Comparison of ENCODE assay signal across 24 cellular contexts in genomic region chr17:27780441-27781404, GRCh38. TPM values are rescaled to one million over a fixed set of nuclear protein-coding genes. Genes with fewer than 3 reads are reported as not detected.
DNase-seq lines count a peak whose midpoint lies in the region; ATAC-seq, FAIRE-seq and TF ChIP-seq lines count a peak whose summit lies in the region.
"Had no signal": no experiment of that assay in that cellular context is flagged by ENCODE, and none has a peak within 500 bp of the region (broad histone marks: within the 10 kb centered on the region; RNA-seq: fewer than 3 reads in every experiment).

No MANE protein-coding gene starts in this region.

- TF ChIP-seq CTCF in H1 (IDR thresholded peaks at IDR 0.05; ENCODE audit: control extremely low read depth in 1 of 3, insufficient read depth in 1 of 3, low read depth in 1 of 3, low read length in 3 of 3) (no peak), D721Med (IDR thresholded peaks at IDR 0.05; ENCODE audit: insufficient read depth, missing control alignments) (no peak), gastrocnemius medialis (IDR thresholded peaks at IDR 0.05 in 4 of 5, conservative IDR thresholded peaks at IDR 0.05 in 1 of 5) (no peak), adrenal gland (IDR thresholded peaks at IDR 0.05) (no peak)

- no peak overlapping the region for H3K9ac ChIP-seq in BLaER1 treated with 17β-estradiol and CSF1 and Interleukin-3, amounts not matched to agents 10 nM and 100 nM
- H3K9ac ChIP-seq in H1 (replicated peaks in 1 of 4; ENCODE audit: extremely low read depth in 1 of 4, low read depth in 3 of 4, low read length in 3 of 4) = no peak overlapping the region

- no peaks in the 10 kb centered on the region for H3K27me3 ChIP-seq in BLaER1 treated with 17β-estradiol and CSF1 and Interleukin-3, amounts not matched to agents 10 nM and 100 nM
- no peaks in the 10 kb centered on the region for H3K27me3 ChIP-seq in H1 (replicated peaks in 1 of 4; ENCODE audit: control insufficient read depth in 3 of 4, extremely low read depth in 1 of 4, insufficient read depth in 3 of 4, low read length in 3 of 4)
- H3K27me3 ChIP-seq in gastrocnemius medialis = no peaks in the 10 kb centered on the region
- no peaks in the 10 kb centered on the region for H3K27me3 ChIP-seq in adrenal gland
- H3K27me3 ChIP-seq: BE2C had no signal

- TF ChIP-seq POLR2A in H1 (IDR thresholded peaks at IDR 0.05; ENCODE audit: control extremely low read depth in 1 of 2, low read depth in 2 of 2, low read length in 2 of 2) (no peak), gastrocnemius medialis (IDR thresholded peaks at IDR 0.05) (no peak), adrenal gland (IDR thresholded peaks at IDR 0.05) (no peak)

- H4K91ac ChIP-seq in H1 (replicated peaks; ENCODE audit: insufficient read length, low read length) = no peak overlapping the region

- CTCF ChIA-PET in H1 (lab: Charles Lee; ENCODE audit: partially characterized antibody) = interaction anchor here (0.7 to 6.5 kb wide), 8 partner anchors 14 to 112 kb away, joined by 3 to 38 read pairs (median 12); no protein-coding TSS in a partner anchor

- H3K23ac ChIP-seq in H1 (ENCODE audit: insufficient read length) = no peak overlapping the region

- no peak overlapping the region for H4K5ac ChIP-seq in H1 (ENCODE audit: insufficient read length, low read depth, low read length)

- POLR2A ChIA-PET in H1 (lab: Charles Lee; ENCODE audit: partially characterized antibody) = no interaction called here

- TF ChIP-seq RAD21 in H1 (IDR thresholded peaks at IDR 0.05 in 1 of 2, conservative IDR thresholded peaks at IDR 0.05 in 1 of 2; ENCODE audit: low read depth in 2 of 2, low read length in 2 of 2) = no peak

- 94% methylated on average over 24 of the region's 25 CpGs; no CpG with 5 or more reads in 1 of the 2 experiments for WGBS in H1 (ENCODE audit: extremely low coverage in 1 of 2, insufficient coverage in 1 of 2, insufficient read length in 1 of 2, insufficient replicate concordance in 2 of 2, low coverage in 1 of 2, low lambda C conversion rate in 2 of 2, missing lambda C conversion rate in 1 of 2), 2 experiments
- WGBS in adrenal gland, 4 donors = 88 to 94% (median 89%) methylated on average over 6 to 25 of the region's 25 CpGs

- peaks cover 45 to 84% (median 65%) of the 10 kb centered on the region in 10 experiments for H3K4me1 ChIP-seq in BLaER1 treated with 17β-estradiol and CSF1 and Interleukin-3, amounts not matched to agents 10 nM and 100 nM
- H3K4me1 ChIP-seq in H1 (replicated peaks in 1 of 4; ENCODE audit: control insufficient read depth in 3 of 4, insufficient read depth in 4 of 4, low read length in 3 of 4) = peaks cover 0 to 6% (median 4%) of the 10 kb centered on the region in 4 experiments; a peak in 6 of 7 replicates
- no peaks in the 10 kb centered on the region for H3K4me1 ChIP-seq in gastrocnemius medialis
- peaks cover 0 to 4% of the 10 kb centered on the region in 2 donors for H3K4me1 ChIP-seq in adrenal gland (replicated peaks in 1 of 2)
- H3K4me1 ChIP-seq: BE2C, Caco-2, HAP-1 had no signal

- no peaks in the 10 kb centered on the region for H3K4me1 Mint-ChIP-seq in stimulated activated effector memory CD8-positive, alpha-beta T cell treated with anti-CD3 and anti-CD28 coated beads, Interleukin-12 subunit alpha, Interleukin-12 subunit beta, amount 100 ng/mL, for 72 hours
- H3K4me1 Mint-ChIP-seq: CD4-positive, CD25-positive, alpha-beta regulatory T cell had no signal

- no peak overlapping the region for H2BK12ac ChIP-seq in H1 (ENCODE audit: low read depth, low read length)

- no peak overlapping the region for H3K4me3 ChIP-seq in BLaER1 treated with 17β-estradiol and CSF1 and Interleukin-3, amounts not matched to agents 10 nM and 100 nM
- H3K4me3 ChIP-seq in H1 (ENCODE audit: extremely low read depth in 1 of 4, insufficient read depth in 2 of 4, low read depth in 3 of 4, low read length in 4 of 4) (no peak overlapping the region), gastrocnemius medialis (no peak overlapping the region), adrenal gland (no peak overlapping the region)
- H3K4me3 ChIP-seq: A549, GM12878, GM23338, HAP-1 had no signal

- no peaks in the 10 kb centered on the region for H4K20me1 ChIP-seq in BLaER1 treated with 17β-estradiol and CSF1 and Interleukin-3, amounts not matched to agents 10 nM and 100 nM
- no peaks in the 10 kb centered on the region for H4K20me1 ChIP-seq in H1 (replicated peaks in 1 of 2; ENCODE audit: control insufficient read depth in 1 of 2, insufficient read depth in 2 of 2, low read length in 2 of 2)

- H2BK120ac ChIP-seq in H1 (replicated peaks; ENCODE audit: low read depth, low read length) = no peak overlapping the region

- TF ChIP-seq EP300 in H1 (IDR thresholded peaks at IDR 0.05; ENCODE audit: borderline replicate concordance in 1 of 2, low read depth in 2 of 2, low read length in 2 of 2) = no peak

- no peaks in the 10 kb centered on the region for H3K79me2 ChIP-seq in H1 (ENCODE audit: control insufficient read depth in 1 of 2, insufficient read depth in 2 of 2, low read length in 2 of 2)

- 0 out of 22 replicates have a peak, but pooled peaks cover 0 to 5% (median 0%) of the 10 kb centered on the region in 11 experiments for H3K36me3 ChIP-seq in BLaER1 treated with 17β-estradiol and CSF1 and Interleukin-3, amounts not matched to agents 10 nM and 100 nM
- no peaks in the 10 kb centered on the region for H3K36me3 ChIP-seq in H1 (ENCODE audit: control insufficient read depth in 2 of 4, insufficient read depth in 4 of 4, low read length in 3 of 4)
- H3K36me3 ChIP-seq in gastrocnemius medialis = no peaks in the 10 kb centered on the region
- H3K36me3 ChIP-seq in adrenal gland (replicated peaks in 1 of 2) = no peaks in the 10 kb centered on the region
- H3K36me3 ChIP-seq: BE2C, HAP-1 had no signal

- H2BK15ac ChIP-seq in H1 (ENCODE audit: low read length) = peak overlapping the region; percentile 29; the same call in 1 of the 2 replicates

- H3K18ac ChIP-seq in H1 (ENCODE audit: extremely low read depth, low read length) = peak overlapping the region; percentile 32; the same call in 1 of the 2 replicates

- intact Hi-C loops in gastrocnemius medialis (cut with DNase I; ENCODE audit: low total_unique reads) = no loop called here
- intact Hi-C loops in adrenal gland (cut with DNase I) = no loop called here

- H3K27ac ChIP-seq in BLaER1 treated with 17β-estradiol and CSF1 and Interleukin-3, amounts not matched to agents 10 nM and 100 nM = peak overlapping the region in 6 of 11 experiments; percentile 7 to 91 (median 84); a peak in 12 of 22 replicates
- H3K27ac ChIP-seq in H1 (ENCODE audit: low read depth, low read length) = no peak overlapping the region
- H3K27ac ChIP-seq in gastrocnemius medialis = no peak overlapping the region
- no peak overlapping the region for H3K27ac ChIP-seq in adrenal gland
- H3K27ac ChIP-seq: A549, C4-2B had no signal

- no peak overlapping the region for H3K56ac ChIP-seq in H1 (replicated peaks; ENCODE audit: insufficient read length, low read depth, low read length)

- H3K4me2 ChIP-seq in BLaER1 treated with 17β-estradiol and CSF1 and Interleukin-3, amounts not matched to agents 10 nM and 100 nM = peak overlapping the region in 6 of 11 experiments; percentile 77 to 90 (median 84); a peak in 5 of 22 replicates
- no peak overlapping the region for H3K4me2 ChIP-seq in H1 (ENCODE audit: insufficient read depth in 1 of 2, low read depth in 2 of 2, low read length in 2 of 2)
- H3K4me2 ChIP-seq: A549, GM23338 had no signal

- no peak overlapping the region for H3K4me3 Mint-ChIP-seq in stimulated activated effector memory CD8-positive, alpha-beta T cell treated with anti-CD3 and anti-CD28 coated beads, Interleukin-12 subunit alpha, Interleukin-12 subunit beta, amount 100 ng/mL, for 72 hours
- H3K4me3 Mint-ChIP-seq: CD4-positive, CD25-positive, alpha-beta regulatory T cell; CD8-positive, alpha-beta T cell; GM23338 had no signal

- no peak for DNase-seq in H1 (ENCODE audit: low read depth in 1 of 2, low spot score in 2 of 2)
- no peak for DNase-seq in stimulated activated effector memory CD8-positive, alpha-beta T cell treated with anti-CD3 and anti-CD28 coated beads, Interleukin-12 subunit alpha, Interleukin-12 subunit beta, amount 100 ng/mL, for 72 hours (ENCODE audit: low spot score in 2 of 2)
- no peak for DNase-seq in D721Med (ENCODE audit: insufficient read length, low spot score)
- DNase-seq in gastrocnemius medialis = no peak
- DNase-seq in adrenal gland = no peak
- DNase-seq: 8988T; ACHN; AML-193; BE2C; Caco-2; CD4-positive, CD25-positive, alpha-beta regulatory T cell; CD8-positive, alpha-beta T cell; DMS 273 treated with DMSO at 0.1 percent for 48 hours; DMS79; EL; GDM1 had no signal

- peak overlapping the region; percentile 44; the same call in 1 of the 2 replicates for H2BK5ac ChIP-seq in H1 (ENCODE audit: low read depth, low read length)

- no peaks in the 10 kb centered on the region for H3K36me3 Mint-ChIP-seq in stimulated activated effector memory CD8-positive, alpha-beta T cell treated with anti-CD3 and anti-CD28 coated beads, Interleukin-12 subunit alpha, Interleukin-12 subunit beta, amount 100 ng/mL, for 72 hours
- H3K36me3 Mint-ChIP-seq: CD4-positive, CD25-positive, alpha-beta regulatory T cell; CD8-positive, alpha-beta T cell had no signal

- in situ Hi-C loops in gastrocnemius medialis (cut with MboI; ENCODE audit: low sequenced_read_pairs in 4 of 4) = loop anchor here in 1 of 4 donors (25.0 kb wide), 1 partner anchor 107 kb away; the partner anchor contains the start of gene LYRM9

- no peaks in the 10 kb centered on the region for H3K9me3 ChIP-seq in BLaER1 treated with 17β-estradiol and CSF1 and Interleukin-3, amounts not matched to agents 10 nM and 100 nM (replicated peaks in 1 of 11)
- H3K9me3 ChIP-seq in H1 (ENCODE audit: insufficient read depth in 2 of 2, low read depth in 1 of 2, low read length in 1 of 2) (no peaks in the 10 kb centered on the region), gastrocnemius medialis (no peaks in the 10 kb centered on the region), adrenal gland (replicated peaks in 1 of 3) (no peaks in the 10 kb centered on the region)
- H3K9me3 ChIP-seq: A549, BE2C, Caco-2, HAP-1 had no signal

- no peak overlapping the region for H3K27ac Mint-ChIP-seq in stimulated activated effector memory CD8-positive, alpha-beta T cell treated with anti-CD3 and anti-CD28 coated beads, Interleukin-12 subunit alpha, Interleukin-12 subunit beta, amount 100 ng/mL, for 72 hours
- H3K27ac Mint-ChIP-seq: CD4-positive, CD25-positive, alpha-beta regulatory T cell; CD8-positive, alpha-beta T cell; GM23338 had no signal

- no peak overlapping the region for H2AFZ ChIP-seq in H1 (ENCODE audit: low read length)
- H2AFZ ChIP-seq: GM23338 had no signal

- H2BK20ac ChIP-seq in H1 (ENCODE audit: low read length) = no peak overlapping the region

- H4K8ac ChIP-seq in H1 (ENCODE audit: extremely low read depth, insufficient read depth, low read length) = no peak overlapping the region; the same call in 1 of the 2 replicates

- H2AK5ac ChIP-seq in H1 (ENCODE audit: low read depth, low read length) = no peak overlapping the region

- H3K23me2 ChIP-seq in H1 (ENCODE audit: low read depth, low read length) = no peaks in the 10 kb centered on the region

- H3K9me3 Mint-ChIP-seq in stimulated activated effector memory CD8-positive, alpha-beta T cell treated with anti-CD3 and anti-CD28 coated beads, Interleukin-12 subunit alpha, Interleukin-12 subunit beta, amount 100 ng/mL, for 72 hours = no peaks in the 10 kb centered on the region
- H3K9me3 Mint-ChIP-seq: CD4-positive, CD25-positive, alpha-beta regulatory T cell; CD8-positive, alpha-beta T cell; GM23338 had no signal

- no peak for FAIRE-seq in H1 (lab: Jason Lieb, UNC)
- FAIRE-seq in D721Med (lab: Jason Lieb, UNC) = no peak
- FAIRE-seq: A549, GM12878, GM19239, H54 had no signal

- no peak overlapping the region for H3K14ac ChIP-seq in H1 (ENCODE audit: insufficient read length)

- no peak overlapping the region for H3K4ac ChIP-seq in H1 (replicated peaks; ENCODE audit: insufficient read length, low read depth, low read length)

- H3K79me1 ChIP-seq in H1 (ENCODE audit: low read depth, low read length) = no peaks in the 10 kb centered on the region

- ATAC-seq in stimulated activated effector memory CD8-positive, alpha-beta T cell treated with anti-CD3 and anti-CD28 coated beads, Interleukin-12 subunit alpha, Interleukin-12 subunit beta, amount 100 ng/mL, for 72 hours = peak; percentile 26
- no peak for ATAC-seq in gastrocnemius medialis
- ATAC-seq: A549; CD8-positive, alpha-beta T cell; GM12878; GM23338 had no signal

RNA-seq across cellular contexts. Expression of gene NOS2, which starts 19.6 kb away (rescaled TPM):
- 1.8 and 1.9 TPM in 2 replicates for total RNA-seq in H1 (2021; fragmentation: NEBNext Ultra II Directional; extraction: Animal tissue kit (Norgen Biotek cat#: 25700))
- polyA plus RNA-seq in H1 (2011; rRNA removed) (1.0 and 1.6 TPM in 2 replicates), adrenal gland (1 to 10 TPM in 1 of 3 donors, under 1 TPM in 2; 0.48 to 1.0 (median 0.54) TPM)
- 0.83 TPM for polyA plus RNA-seq in H1 (2011; cell fraction: cytosol; rRNA removed)
- 1.8 TPM for polyA plus RNA-seq in H1 (2011; cell fraction: nucleus; rRNA removed)
- polyA plus RNA-seq in H1 (2012, experiment 1 of 2) = 0.77 to 1.4 TPM (median 1.2 TPM) in 4 replicates
- 0.79 TPM for polyA plus RNA-seq in H1 (2012, experiment 2 of 2)
- 0.89 TPM for polyA plus RNA-seq in H1 (2013, experiment 1 of 2)
- polyA plus RNA-seq in H1 (2013, experiment 2 of 2) = 0.81 TPM
- 1.1 TPM in 2 replicates for polyA minus RNA-seq in H1 (2011; rRNA and poly(A)+ RNA removed)
- polyA minus RNA-seq in H1 (2011; cell fraction: cytosol; rRNA and poly(A)+ RNA removed) = 0.37 TPM
- polyA minus RNA-seq in H1 (2011; cell fraction: nucleus; rRNA and poly(A)+ RNA removed) = 1.00 TPM
- total RNA-seq in gastrocnemius medialis (under 1 TPM in 3 of 4 donors, not detected in 1; 0.07 to 0.68 (median 0.31) TPM), adrenal gland (1 to 10 TPM in 3 of 8 donors, under 1 TPM in 5; 0.17 to 3.3 (median 0.78) TPM)
- polyA plus RNA-seq: CD4-positive, CD25-positive, alpha-beta regulatory T cell had no signal

Comparison
In these comparisons a context has a peak if more than half of its experiments do, and no peak if none do; other contexts are left out.
1. H3K27ac ChIP-seq: peak in BLaER1 treated with 17β-estradiol and CSF1 and Interleukin-3, amounts not matched to agents 10 nM and 100 nM (6 of 11); none in H1 (single experiment), gastrocnemius medialis (0 of 4) and adrenal gland (0 of 5).
2. H3K4me2 ChIP-seq: peak in BLaER1 treated with 17β-estradiol and CSF1 and Interleukin-3, amounts not matched to agents 10 nM and 100 nM (6 of 11); none in H1 (0 of 2).